Comparison of ENCODE assay signal across 8 cellular contexts in genomic region chr5:131796793-131797693, GRCh38. TPM values are rescaled to one million over a fixed set of nuclear protein-coding genes. Genes with fewer than 3 reads are reported as not detected.
DNase-seq lines count a peak whose midpoint lies in the region; ATAC-seq and TF ChIP-seq lines count a peak whose summit lies in the region.

Gene FNIP1, minus strand, starts transcription at chr5:131797017. Its CDS starts 96 bp downstream, at chr5:131796921.

- dilution Hi-C loops in mammary epithelial cell (cut with HindIII; ENCODE audit: low sequenced_read_pairs): no loop called here

- H2AFZ ChIP-seq in mammary epithelial cell (ENCODE audit: low read depth, low read length): peak within 1 kb of the TSS; percentile 94
- peak within 1 kb of the TSS; percentile 92 for H2AFZ ChIP-seq in smooth muscle cell (ENCODE audit: low read depth)

- no peaks in the 10 kb centered on the region for H4K20me1 ChIP-seq in mammary epithelial cell (ENCODE audit: insufficient read depth, low read length)
- peaks cover 42% of the 10 kb centered on the region for H4K20me1 ChIP-seq in smooth muscle cell (ENCODE audit: low read depth)

- peaks cover 48% of the 10 kb centered on the region for H3K79me2 ChIP-seq in mammary epithelial cell (ENCODE audit: insufficient read depth, low read length)
- peaks cover 43% of the 10 kb centered on the region for H3K79me2 ChIP-seq in smooth muscle cell (ENCODE audit: low read depth)

- in situ Hi-C loops in ACHN (cut with HindIII; ENCODE audit: low pct_ligation_motif_present, low pct_unique_long_range_greater_than_20kb, low sequenced_read_pairs) (no loop called here), mammary epithelial cell (cut with MboI; ENCODE audit: low sequenced_read_pairs in 2 of 2) (no loop called here)

- 1% methylated on average over 19 of the region's 79 CpGs for WGBS in mammary epithelial cell (ENCODE audit: low coverage, missing lambda C conversion rate)
- WGBS in smooth muscle cell (ENCODE audit: low lambda C conversion rate): 1% methylated on average over 67 of the region's 79 CpGs

- peak within 1 kb of the TSS; percentile 63 for H3K4me3 ChIP-seq in WERI-Rb-1 (ENCODE audit: low read depth, low read length)
- peak within 1 kb of the TSS; percentile 93 to 97 (median 94) for H3K4me3 ChIP-seq in mammary epithelial cell (replicated peaks in 1 of 3; ENCODE audit: insufficient read depth in 1 of 3, low read depth in 2 of 3, low read length in 3 of 3)
- peak within 1 kb of the TSS; percentile 93 for H3K4me3 ChIP-seq in smooth muscle cell

- H3F3A ChIP-seq in smooth muscle cell (ENCODE audit: low read depth): no peaks in the 10 kb centered on the region

- TF ChIP-seq CTCF in WERI-Rb-1 (IDR thresholded peaks at IDR 0.05; ENCODE audit: low read depth, low read length): no peak
- TF ChIP-seq CTCF in mammary epithelial cell (conservative IDR thresholded peaks at IDR 0.05 in 1 of 2, IDR thresholded peaks at IDR 0.05 in 1 of 2; ENCODE audit: extremely low read depth in 1 of 2, insufficient read depth in 1 of 2, low read depth in 1 of 2, low read length in 2 of 2): no peak
- TF ChIP-seq CTCF in smooth muscle cell (IDR thresholded peaks at IDR 0.05; ENCODE audit: borderline replicate concordance, insufficient read depth, poor library complexity, severe bottlenecking): no peak

- H3K36me3 ChIP-seq in WERI-Rb-1 (peaks cover 4% of the 10 kb centered on the region), mammary epithelial cell (ENCODE audit: insufficient read depth, low read length) (no peaks in the 10 kb centered on the region), smooth muscle cell (ENCODE audit: low read depth) (no peaks in the 10 kb centered on the region)

- intact Hi-C loops in mammary epithelial cell (cut with micrococcal nuclease): loop anchor here (1.0 to 10.0 kb wide), 4 partner anchors 50 to 210 kb away; no protein-coding TSS in a partner anchor

- H3K9ac ChIP-seq in mammary epithelial cell (ENCODE audit: insufficient read depth, low read length): peak within 1 kb of the TSS; percentile 94
- H3K9ac ChIP-seq in smooth muscle cell (ENCODE audit: low read depth): peak within 1 kb of the TSS; percentile 100

- H3K4me2 ChIP-seq in mammary epithelial cell (ENCODE audit: insufficient read depth, low read depth, low read length) (peak within 1 kb of the TSS; percentile 99), smooth muscle cell (peak within 1 kb of the TSS; percentile 93)

- H3K27me3 ChIP-seq in WERI-Rb-1 (ENCODE audit: insufficient read depth, low read depth, severe bottlenecking) (no peaks in the 10 kb centered on the region), mammary epithelial cell (ENCODE audit: insufficient read depth, low read length) (no peaks in the 10 kb centered on the region), smooth muscle cell (ENCODE audit: low read depth) (no peaks in the 10 kb centered on the region)

- H3K4me1 ChIP-seq in mammary epithelial cell (ENCODE audit: insufficient read depth, low read length) (peaks cover 13% of the 10 kb centered on the region), smooth muscle cell (ENCODE audit: low read depth) (peaks cover 10% of the 10 kb centered on the region)

- peak; percentile 96 for DNase-seq in ACHN
- peak; percentile 96 for DNase-seq in NCI-H2227 (lab: John Stamatoyannopoulos, UW; ENCODE audit: unreplicated experiment)
- peak; percentile 99 for DNase-seq in WERI-Rb-1
- DNase-seq in mammary epithelial cell: peak; percentile 97
- DNase-seq in iPS-NIHi11 (ENCODE audit: low spot score): peak; percentile 100
- DNase-seq in smooth muscle cell (lab: John Stamatoyannopoulos, UW; ENCODE audit: unreplicated experiment): peak; percentile 96

- BruUV-seq in mammary epithelial cell (replicated peaks; lab: Mats Ljungman, UMichigan): TSS peak; percentile 58

- H3K27ac ChIP-seq in WERI-Rb-1 (peak within 1 kb of the TSS; percentile 92), mammary epithelial cell (ENCODE audit: insufficient read depth, low read depth, low read length) (peak within 1 kb of the TSS; percentile 91), smooth muscle cell (ENCODE audit: low read depth) (peak within 1 kb of the TSS; percentile 99)

- ATAC-seq in GM18873 (IDR thresholded peaks at IDR 0.05; ENCODE audit: low FRiP score, unreplicated experiment): peak; percentile 89
- ATAC-seq in HG03139 (IDR thresholded peaks at IDR 0.05; ENCODE audit: unreplicated experiment): peak; percentile 90

- CTCF ChIA-PET in mammary epithelial cell (lab: Charles Lee; ENCODE audit: low non-redundant PET): interaction anchor here (0.7 kb wide), 1 partner anchor 467 kb away, joined by 3 read pairs; no protein-coding TSS in a partner anchor

- H3K9me3 ChIP-seq in WERI-Rb-1 (ENCODE audit: severe bottlenecking): no peaks in the 10 kb centered on the region
- H3K9me3 ChIP-seq in mammary epithelial cell (replicated peaks; ENCODE audit: insufficient read depth, low read length): no peaks in the 10 kb centered on the region
- H3K9me3 ChIP-seq in smooth muscle cell (replicated peaks; ENCODE audit: low read depth): no peaks in the 10 kb centered on the region

RNA-seq across cellular contexts. Expression of gene FNIP1, which starts in this region (rescaled TPM):
- total RNA-seq in mammary epithelial cell (10 to 100 TPM; 27.3 to 69.2 TPM), smooth muscle cell (35.8 and 47.4 TPM in 2 replicates)
- polyA plus RNA-seq in mammary epithelial cell (11.4 TPM), smooth muscle cell (8.8 and 11.4 TPM in 2 replicates)
- 12.3 TPM for polyA minus RNA-seq in mammary epithelial cell

Comparison
In these comparisons a context has a peak if more than half of its experiments do, and no peak if none do; other contexts are left out.
1. Peak in every context shown above with its lines: DNase-seq, ATAC-seq, H3K4me3 ChIP-seq and H3K27ac ChIP-seq.